In genomic region chr1:232923739-232924386, GRCh38 we compare ENCODE assay signal across 9 cellular contexts. TPM values are rescaled to one million over a fixed set of nuclear protein-coding genes. Genes with fewer than 3 reads are reported as not detected.
A peak's percentile ranks its signal among the peaks of the same experiment; 100 is the strongest.
DNase-seq lines count a peak whose midpoint lies in the region; ATAC-seq and TF ChIP-seq lines count a peak whose summit lies in the region.
"Had no signal": no experiment of that assay in that cellular context is flagged by ENCODE, and none has a peak within 500 bp of the region (broad histone marks: within the 10 kb centered on the region; RNA-seq: fewer than 3 reads in every experiment).

No MANE protein-coding gene starts in this region.

- intact Hi-C loops in mammary epithelial cell (cut with micrococcal nuclease): no loop called here

- no peaks in the 10 kb centered on the region for H3K9me3 ChIP-seq in mammary epithelial cell (replicated peaks; ENCODE audit: insufficient read depth, low read length)

- H3K4me1 ChIP-seq in mammary epithelial cell (ENCODE audit: insufficient read depth, low read length): no peaks in the 10 kb centered on the region

- no peaks in the 10 kb centered on the region for H3K27me3 ChIP-seq in mammary epithelial cell (ENCODE audit: insufficient read depth, low read length)

- no peak overlapping the region for H3K4me3 ChIP-seq in mammary epithelial cell (replicated peaks in 1 of 3; ENCODE audit: insufficient read depth in 1 of 3, low read depth in 2 of 3, low read length in 3 of 3)

- CTCF ChIA-PET in mammary epithelial cell (lab: Charles Lee; ENCODE audit: low non-redundant PET): no interaction called here

- H3K27ac Mint-ChIP-seq in stimulated activated naive CD8-positive, alpha-beta T cell treated with anti-CD3 and anti-CD28 coated beads, Interleukin-15, amount 100 ng/mL, for 72 hours: peak overlapping the region; percentile 9 to 90
- H3K27ac Mint-ChIP-seq: nephron had no signal

- no peak overlapping the region for H3K27ac ChIP-seq in mammary epithelial cell (ENCODE audit: insufficient read depth, low read depth, low read length)

- H4K20me1 ChIP-seq in mammary epithelial cell (ENCODE audit: insufficient read depth, low read length): no peaks in the 10 kb centered on the region

- no peaks in the 10 kb centered on the region for H3K36me3 ChIP-seq in mammary epithelial cell (ENCODE audit: insufficient read depth, low read length)

- in situ Hi-C loops in mammary epithelial cell (cut with MboI; ENCODE audit: low sequenced_read_pairs in 2 of 2): no loop called here

- TF ChIP-seq CTCF in mammary epithelial cell (conservative IDR thresholded peaks at IDR 0.05 in 1 of 2, IDR thresholded peaks at IDR 0.05 in 1 of 2; ENCODE audit: extremely low read depth in 1 of 2, insufficient read depth in 1 of 2, low read depth in 1 of 2, low read length in 2 of 2): no peak

- dilution Hi-C loops in mammary epithelial cell (cut with HindIII; ENCODE audit: low sequenced_read_pairs): no loop called here

- no peak overlapping the region for H3K9ac ChIP-seq in mammary epithelial cell (ENCODE audit: insufficient read depth, low read length)

- ATAC-seq in stimulated activated naive CD8-positive, alpha-beta T cell treated with anti-CD3 and anti-CD28 coated beads, Interleukin-15, amount 100 ng/mL, for 72 hours: peak; percentile 95
- ATAC-seq in HG03108 (IDR thresholded peaks at IDR 0.05; ENCODE audit: unreplicated experiment): no peak

- H3K27me3 Mint-ChIP-seq in stimulated activated naive CD8-positive, alpha-beta T cell treated with anti-CD3 and anti-CD28 coated beads, Interleukin-15, amount 100 ng/mL, for 72 hours: peaks cover 8% of the 10 kb centered on the region

- no peak overlapping the region for H3K4me2 ChIP-seq in mammary epithelial cell (ENCODE audit: insufficient read depth, low read depth, low read length)

- peak; percentile 10 for DNase-seq in DMS79 treated with DMSO at 0.1 percent for 48 hours (lab: John Stamatoyannopoulos, UW)
- DNase-seq in DMS79 (lab: John Stamatoyannopoulos, UW): no peak
- peak; percentile 83 for DNase-seq in RPMI7951 (ENCODE audit: low read depth)
- peak; percentile 45 for DNase-seq in mammary epithelial cell
- peak; percentile 57 to 70 for DNase-seq in stimulated activated naive CD8-positive, alpha-beta T cell treated with anti-CD3 and anti-CD28 coated beads, Interleukin-15, amount 100 ng/mL, for 72 hours
- no peak for DNase-seq in foreskin melanocyte
- no peak for DNase-seq in dermis blood vessel endothelial cell

- H3K79me2 ChIP-seq in mammary epithelial cell (ENCODE audit: insufficient read depth, low read length): no peaks in the 10 kb centered on the region

- no peak overlapping the region for H2AFZ ChIP-seq in mammary epithelial cell (ENCODE audit: low read depth, low read length)

- WGBS in mammary epithelial cell (ENCODE audit: low coverage, missing lambda C conversion rate): 71% methylated on average over 4 of the region's 4 CpGs

- BruUV-seq in mammary epithelial cell (replicated peaks; lab: Mats Ljungman, UMichigan): no TSS peak

- H3K4me1 Mint-ChIP-seq in stimulated activated naive CD8-positive, alpha-beta T cell treated with anti-CD3 and anti-CD28 coated beads, Interleukin-15, amount 100 ng/mL, for 72 hours: peaks cover 45% of the 10 kb centered on the region

- peak overlapping the region; percentile 52 to 79 for H3K4me3 Mint-ChIP-seq in stimulated activated naive CD8-positive, alpha-beta T cell treated with anti-CD3 and anti-CD28 coated beads, Interleukin-15, amount 100 ng/mL, for 72 hours
- H3K4me3 Mint-ChIP-seq: nephron had no signal

- H3K9me3 Mint-ChIP-seq in stimulated activated naive CD8-positive, alpha-beta T cell treated with anti-CD3 and anti-CD28 coated beads, Interleukin-15, amount 100 ng/mL, for 72 hours: peaks cover 8 to 11% of the 10 kb centered on the region in 2 donors

RNA-seq across cellular contexts. Expression of gene NTPCR, which starts 26.5 kb away (rescaled TPM):
- total RNA-seq in RPMI7951 (2014; rRNA removed; shearing (Covaris generic)): 18.1 and 24.2 TPM in 2 replicates
- total RNA-seq in mammary epithelial cell (10 to 100 TPM; 15.3 to 47.0 TPM), dermis blood vessel endothelial cell (14.8 and 15.3 TPM in 2 replicates)
- polyA plus RNA-seq in mammary epithelial cell: 23.3 TPM
- polyA minus RNA-seq in mammary epithelial cell: 7.8 TPM

Comparison
In these comparisons a context has a peak if more than half of its experiments do, and no peak if none do; other contexts are left out.
1. DNase-seq: peak in DMS79 treated with DMSO at 0.1 percent for 48 hours (single experiment), RPMI7951 (single experiment), mammary epithelial cell (single experiment) and stimulated activated naive CD8-positive, alpha-beta T cell treated with anti-CD3 and anti-CD28 coated beads, Interleukin-15, amount 100 ng/mL, for 72 hours (2 of 2); none in DMS79 (single experiment), foreskin melanocyte (single experiment) and dermis blood vessel endothelial cell (single experiment).